ENCODE assay signal across 24 cellular contexts in genomic region chr5:40634154-40634553, GRCh38.
"Had no signal": no experiment of that assay in that cellular context is flagged by ENCODE, and none has a peak within 500 bp of the region (broad histone marks: within the 10 kb centered on the region; RNA-seq: fewer than 3 reads in every experiment).

No MANE protein-coding gene starts in this region.

- H3K27me3 Mint-ChIP-seq: activated CD8-positive, alpha-beta T cell treated with anti-CD3 and anti-CD28 coated beads for 36 hours; activated naive CD8-positive, alpha-beta T cell; activated T-helper 17 cell treated with anti-CD3 and anti-CD28 coated beads, Interleukin-2, amount 50 U/mL, for 72 hours; central memory CD8-positive, alpha-beta T cell had no signal

- H3K9me3 ChIP-seq: esophagus squamous epithelium had no signal

- DNase-seq: activated CD4-positive, alpha-beta T cell treated with anti-CD3 and anti-CD28 coated beads for 48 hours; activated CD4-positive, alpha-beta T cell treated with anti-CD3 and anti-CD28 coated beads, Interleukin-2, amount 50 U/mL, for 1 hour; activated CD4-positive, alpha-beta T cell treated with anti-CD3 and anti-CD28 coated beads, Interleukin-2, amount 50 U/mL, for 48 hours; activated CD8-positive, alpha-beta memory T cell treated with anti-CD3 and anti-CD28 coated beads for 24 hours; activated effector memory CD4-positive, alpha-beta T cell treated with Interleukin-2 at 50 U/mL for 16 hours; activated gamma-delta T cell treated with Interleukin-2 at 50 U/mL for 16 hours; activated naive CD4-positive, alpha-beta T cell treated with anti-CD3 and anti-CD28 coated beads, Interleukin-2, amount 50 U/mL, for 16 hours; activated naive CD4-positive, alpha-beta T cell treated with Interleukin-2 at 50 U/mL for 16 hours; activated T-cell treated with anti-CD3 and anti-CD28 coated beads, Interleukin-2, amount 50 U/mL, for 4 hours; amniotic stem cell; anterior cingulate cortex; brain microvascular endothelial cell; effector CD8-positive, alpha-beta T cell; esophagus squamous epithelium; foreskin melanocyte; head of caudate nucleus; T-helper 2 cell had no signal

- H3K27me3 ChIP-seq: brain microvascular endothelial cell, esophagus squamous epithelium had no signal

- H3K4me3 Mint-ChIP-seq: activated CD8-positive, alpha-beta T cell treated with anti-CD3 and anti-CD28 coated beads for 36 hours; activated naive CD8-positive, alpha-beta T cell; activated T-cell treated with anti-CD3 and anti-CD28 coated beads, Interleukin-2, amount 50 U/mL, for 4 hours; activated T-helper 17 cell treated with anti-CD3 and anti-CD28 coated beads, Interleukin-2, amount 50 U/mL, for 72 hours; central memory CD8-positive, alpha-beta T cell; WTC11 had no signal

- ATAC-seq: activated CD8-positive, alpha-beta T cell treated with anti-CD3 and anti-CD28 coated beads for 36 hours; activated T-cell treated with anti-CD3 and anti-CD28 coated beads, Interleukin-2, amount 50 U/mL, for 4 hours; activated T-helper 17 cell treated with anti-CD3 and anti-CD28 coated beads, Interleukin-2, amount 50 U/mL, for 72 hours; WTC11 had no signal

- H3K27ac ChIP-seq: brain microvascular endothelial cell, epithelial cell of prostate, esophagus squamous epithelium, VCaP had no signal

- H3K36me3 ChIP-seq: brain microvascular endothelial cell, esophagus squamous epithelium had no signal

- H3K4me3 ChIP-seq: esophagus squamous epithelium had no signal

- H3K4me1 ChIP-seq: esophagus squamous epithelium had no signal

- H3K27ac Mint-ChIP-seq: activated CD8-positive, alpha-beta T cell treated with anti-CD3 and anti-CD28 coated beads for 36 hours; activated naive CD8-positive, alpha-beta T cell; activated T-helper 17 cell treated with anti-CD3 and anti-CD28 coated beads, Interleukin-2, amount 50 U/mL, for 72 hours; WTC11 had no signal
